Comparison of ENCODE assay signal across 8 cellular contexts in genomic region chr11:95705485-95706124, GRCh38.
DNase-seq lines count a peak whose midpoint lies in the region; ATAC-seq and TF ChIP-seq lines count a peak whose summit lies in the region.

No MANE protein-coding gene starts in this region.

- H3K4me3 Mint-ChIP-seq in glutamatergic neuron (ENCODE audit: unreplicated experiment) (no peak overlapping the region), type B pancreatic cell (no peak overlapping the region)

- H3K27ac Mint-ChIP-seq in glutamatergic neuron (ENCODE audit: unreplicated experiment) (no peak overlapping the region), type B pancreatic cell (no peak overlapping the region)

- H3K36me3 Mint-ChIP-seq in glutamatergic neuron (ENCODE audit: unreplicated experiment) = no peaks in the 10 kb centered on the region
- no peaks in the 10 kb centered on the region for H3K36me3 Mint-ChIP-seq in type B pancreatic cell

- ATAC-seq in HG02588 (IDR thresholded peaks at IDR 0.05; ENCODE audit: unreplicated experiment) = peak; percentile 75

- H3K9me3 Mint-ChIP-seq in glutamatergic neuron (ENCODE audit: unreplicated experiment) = peaks cover 1% of the 10 kb centered on the region
- H3K9me3 Mint-ChIP-seq in type B pancreatic cell = no peaks in the 10 kb centered on the region

- DNase-seq in GM10266 (ENCODE audit: extremely low spot score) = peak; percentile 57
- peak; percentile 44 for DNase-seq in NCI-H1048 (lab: John Stamatoyannopoulos, UW)
- DNase-seq in SK-N-DZ (ENCODE audit: low spot score) = peak; percentile 97
- peak; percentile 84 for DNase-seq in activated naive CD4-positive, alpha-beta T cell treated with anti-CD3 and anti-CD28 coated beads, Interleukin-2, amount 50 U/mL, for 16 hours
- peak; percentile 87 for DNase-seq in glutamatergic neuron
- peak; percentile 94 for DNase-seq in pons (ENCODE audit: low spot score)
- peak; percentile 83 for DNase-seq in type B pancreatic cell (ENCODE audit: extremely low spot score, unreplicated experiment)

- H3K27me3 Mint-ChIP-seq in glutamatergic neuron (ENCODE audit: unreplicated experiment) (peaks cover 2% of the 10 kb centered on the region), type B pancreatic cell (no peaks in the 10 kb centered on the region)

- TF ChIP-seq CTCF in GM10266 (IDR thresholded peaks at IDR 0.05; ENCODE audit: control insufficient read depth, insufficient read depth, low read depth, missing control alignments) (peak; percentile 84), glutamatergic neuron (IDR thresholded peaks at IDR 0.05; ENCODE audit: partially characterized antibody, unreplicated experiment) (peak; percentile 92), type B pancreatic cell (conservative IDR thresholded peaks at IDR 0.05) (peak; percentile 94)

- H3K4me1 Mint-ChIP-seq in glutamatergic neuron (ENCODE audit: low read depth, unreplicated experiment) (peaks cover 5% of the 10 kb centered on the region), type B pancreatic cell (ENCODE audit: unreplicated experiment) (no peaks in the 10 kb centered on the region)

Comparison
In these comparisons a context has a peak if more than half of its experiments do, and no peak if none do; other contexts are left out.
1. Peak in every context shown above with its lines: DNase-seq and ATAC-seq.
2. DNase-seq: peak in every context shown above with its lines; median percentile 97 in SK-N-DZ; 94 in pons; 87 in glutamatergic neuron; 84 in activated naive CD4-positive, alpha-beta T cell treated with anti-CD3 and anti-CD28 coated beads, Interleukin-2, amount 50 U/mL, for 16 hours; 83 in type B pancreatic cell; 57 in GM10266; 44 in NCI-H1048.